Comparison of ENCODE assay signal across 2 cellular contexts in genomic region chr6:130161627-130162404, GRCh38.
TF ChIP-seq lines count a peak whose summit lies in the region.

No MANE protein-coding gene starts in this region.

TF ChIP-seq in IMR-90, 13 proteins besides CTCF, POLR2A, EP300 and RAD21:
- TF ChIP-seq USF2 (IDR thresholded peaks at IDR 0.05; ENCODE audit: low read depth, low read length) (no peak), RCOR1 (IDR thresholded peaks at IDR 0.05; ENCODE audit: insufficient replicate concordance, low read length) (no peak), ELK1 (IDR thresholded peaks at IDR 0.05; ENCODE audit: borderline replicate concordance, low read depth, low read length) (no peak), MAFK (IDR thresholded peaks at IDR 0.05; ENCODE audit: low read depth, low read length) (no peak), CHD1 (IDR thresholded peaks at IDR 0.05; ENCODE audit: low read depth, low read length) (no peak), FOS (IDR thresholded peaks at IDR 0.05; ENCODE audit: low read depth, low read length) (no peak), MXI1 (IDR thresholded peaks at IDR 0.05; ENCODE audit: borderline replicate concordance, low read depth, low read length) (no peak), BHLHE40 (IDR thresholded peaks at IDR 0.05; ENCODE audit: low read depth, low read length) (no peak), MAZ (IDR thresholded peaks at IDR 0.05; ENCODE audit: borderline replicate concordance, low read depth, low read length) (no peak), SMC3 (IDR thresholded peaks at IDR 0.05; ENCODE audit: low read depth, low read length) (no peak), RFX5 (IDR thresholded peaks at IDR 0.05; ENCODE audit: low read depth, low read length) (no peak), CEBPB (IDR thresholded peaks at IDR 0.05; ENCODE audit: low read depth, low read length) (no peak), NFE2L2 (IDR thresholded peaks at IDR 0.05; ENCODE audit: low read depth, low read length) (no peak)

TF ChIP-seq in SK-N-SH treated with all-trans-retinoic acid at 6 μM for 48 hours, 23 proteins besides CTCF, POLR2A, EP300 and RAD21:
- no peak for TF ChIP-seq ESRRG (CRISPR knock-in tag; IDR thresholded peaks at IDR 0.05)
- no peak for TF ChIP-seq ZNF70 (CRISPR knock-in tag; IDR thresholded peaks at IDR 0.05)
- no peak for TF ChIP-seq BACH2 (CRISPR knock-in tag; IDR thresholded peaks at IDR 0.05; ENCODE audit: borderline replicate concordance)
- TF ChIP-seq ARNTL (CRISPR knock-in tag; IDR thresholded peaks at IDR 0.05; ENCODE audit: borderline replicate concordance, low read depth) = no peak
- TF ChIP-seq CREB5 (CRISPR knock-in tag; IDR thresholded peaks at IDR 0.05; ENCODE audit: low read depth) = no peak
- no peak for TF ChIP-seq CSDC2 (CRISPR knock-in tag; IDR thresholded peaks at IDR 0.05)
- TF ChIP-seq ZNF8 (CRISPR knock-in tag; IDR thresholded peaks at IDR 0.05) = no peak
- TF ChIP-seq CSRNP3 (CRISPR knock-in tag; IDR thresholded peaks at IDR 0.05) = no peak
- TF ChIP-seq TCF4 (CRISPR knock-in tag; IDR thresholded peaks at IDR 0.05; ENCODE audit: borderline replicate concordance) = no peak
- no peak for TF ChIP-seq SNAI2 (CRISPR knock-in tag; IDR thresholded peaks at IDR 0.05)
- no peak for TF ChIP-seq ZFP30 (CRISPR knock-in tag; IDR thresholded peaks at IDR 0.05)
- TF ChIP-seq RARB (CRISPR knock-in tag; IDR thresholded peaks at IDR 0.05) = no peak
TF ChIP-seq in SK-N-SH treated with all-trans-retinoic acid at 6 μM for 48 hours: peak in this region for 0.
